ENCODE assay signal across 19 cellular contexts in genomic region chr1:43668956-43669355, GRCh38. TPM values are rescaled to one million over a fixed set of nuclear protein-coding genes. Genes with fewer than 3 reads are reported as not detected.
DNase-seq lines count a peak whose midpoint lies in the region; TF ChIP-seq lines count a peak whose summit lies in the region.
"Had no signal": no experiment of that assay in that cellular context is flagged by ENCODE, and none has a peak within 500 bp of the region (broad histone marks: within the 10 kb centered on the region; RNA-seq: fewer than 3 reads in every experiment).

No MANE protein-coding gene starts in this region.

- no peaks in the 10 kb centered on the region for H3K27me3 ChIP-seq in endodermal cell (ENCODE audit: control insufficient read depth, insufficient read depth, low read length, poor library complexity, severe bottlenecking)
- no peaks in the 10 kb centered on the region for H3K27me3 ChIP-seq in osteoblast (ENCODE audit: insufficient read depth, low read length)
- no peaks in the 10 kb centered on the region for H3K27me3 ChIP-seq in prostate gland (replicated peaks; ENCODE audit: insufficient read depth)
- H3K27me3 ChIP-seq: BLaER1 treated with 17β-estradiol and CSF1 and Interleukin-3, amounts not matched to agents 10 nM and 100 nM; ovary; tibial artery had no signal

- no peak overlapping the region for H3K4me3 ChIP-seq in endodermal cell (ENCODE audit: low read length)
- no peak overlapping the region for H3K4me3 ChIP-seq in osteoblast (ENCODE audit: insufficient read depth, low read length)
- no peak overlapping the region for H3K4me3 ChIP-seq in prostate gland
- no peak overlapping the region for H3K4me3 ChIP-seq in coronary artery
- H3K4me3 ChIP-seq: BLaER1 treated with 17β-estradiol and CSF1 and Interleukin-3, amounts not matched to agents 10 nM and 100 nM; ovary; tibial artery had no signal

- H3K36me3 ChIP-seq in endodermal cell (ENCODE audit: control insufficient read depth, insufficient read depth, low read length) (peaks cover 92% of the 10 kb centered on the region), osteoblast (ENCODE audit: insufficient read depth, low read length) (peaks cover 83% of the 10 kb centered on the region), prostate gland (peaks cover 6 to 12% of the 10 kb centered on the region in 2 donors)

- WGBS in endodermal cell (ENCODE audit: insufficient coverage in 1 of 2, insufficient read length in 1 of 2), 2 experiments, result 85 to 90% methylated on average over 6 to 7 of the region's 7 CpGs
- WGBS in prostate gland, result 88% methylated on average over 7 of the region's 7 CpGs

- TF ChIP-seq POLR2A in prostate gland (IDR thresholded peaks at IDR 0.05), result no peak

- H3K4me3 Mint-ChIP-seq in IgD-negative memory B cell (no peak overlapping the region), endodermal cell (no peak overlapping the region)
- H3K4me3 Mint-ChIP-seq: brain; T-helper 1 cell treated with Interleukin-12 subunit alpha and Interleukin-12 subunit beta and Interleukin-4 antibody, amounts not matched to agents 30 μg/mL and 1 μg/mL, for 36 hours; WTC11 had no signal

- DNase-seq in EH (ENCODE audit: low read depth) (peak; percentile 62), endodermal cell (no peak), osteoblast (ENCODE audit: insufficient read length, low spot score, missing footprints) (peak; percentile 87), prostate gland (ENCODE audit: low spot score) (no peak), coronary artery (ENCODE audit: low spot score) (no peak), mucosa of gallbladder (ENCODE audit: low spot score) (no peak)
- DNase-seq in activated CD4-positive, alpha-beta T cell treated with anti-CD3 and anti-CD28 coated beads for 48 hours, result no peak
- DNase-seq: DMS153, left ventricle myocardium superior, NCI-H1436 treated with DMSO at 0.1 percent for 48 hours, NCI-H2227 treated with DMSO at 0.1 percent for 48 hours, ovary, small intestine, tibial artery had no signal

- H3K27me3 Mint-ChIP-seq in IgD-negative memory B cell (no peaks in the 10 kb centered on the region), endodermal cell (ENCODE audit: insufficient read depth) (no peaks in the 10 kb centered on the region)
- H3K27me3 Mint-ChIP-seq: brain had no signal

- peaks cover 16% of the 10 kb centered on the region for H3K79me2 ChIP-seq in osteoblast (ENCODE audit: insufficient read depth, low read length)

- intact Hi-C loops in prostate gland (cut with DNase I), result no loop called here

- no peaks in the 10 kb centered on the region for H3K9me3 Mint-ChIP-seq in IgD-negative memory B cell
- no peaks in the 10 kb centered on the region for H3K9me3 Mint-ChIP-seq in endodermal cell
- H3K9me3 Mint-ChIP-seq: brain; T-helper 1 cell treated with Interleukin-12 subunit alpha and Interleukin-12 subunit beta and Interleukin-4 antibody, amounts not matched to agents 30 μg/mL and 1 μg/mL, for 36 hours; WTC11 had no signal

- H3K4me1 ChIP-seq in endodermal cell (ENCODE audit: control insufficient read depth, insufficient read depth, low read length) (no peaks in the 10 kb centered on the region), osteoblast (ENCODE audit: insufficient read depth, low read length) (peaks cover 37% of the 10 kb centered on the region), prostate gland (replicated peaks) (no peaks in the 10 kb centered on the region)
- H3K4me1 ChIP-seq: BLaER1 treated with 17β-estradiol and CSF1 and Interleukin-3, amounts not matched to agents 10 nM and 100 nM; tibial artery had no signal

- H3K4me1 Mint-ChIP-seq in IgD-negative memory B cell (peaks cover 5 to 8% (median 6%) of the 10 kb centered on the region in 3 donors), endodermal cell (no peaks in the 10 kb centered on the region)
- H3K4me1 Mint-ChIP-seq: brain, WTC11 had no signal

- TF ChIP-seq CTCF in endodermal cell (conservative IDR thresholded peaks at IDR 0.05) (no peak), osteoblast (IDR thresholded peaks at IDR 0.05; ENCODE audit: extremely low read depth, low read depth, low read length) (no peak), prostate gland (IDR thresholded peaks at IDR 0.05) (no peak), coronary artery (IDR thresholded peaks at IDR 0.05) (no peak)

- peak overlapping the region in 2 of 3 donors; percentile 76 to 87 for H3K27ac Mint-ChIP-seq in IgD-negative memory B cell
- peak overlapping the region; percentile 14 for H3K27ac Mint-ChIP-seq in endodermal cell

- H3K9me3 ChIP-seq in endodermal cell (ENCODE audit: control insufficient read depth, low read length), result no peaks in the 10 kb centered on the region
- no peaks in the 10 kb centered on the region for H3K9me3 ChIP-seq in osteoblast (ENCODE audit: low read depth, low read length)
- H3K9me3 ChIP-seq in prostate gland, result no peaks in the 10 kb centered on the region
- H3K9me3 ChIP-seq: BLaER1 treated with 17β-estradiol and CSF1 and Interleukin-3, amounts not matched to agents 10 nM and 100 nM; ovary; tibial artery had no signal

- no peak overlapping the region for H2AFZ ChIP-seq in osteoblast (ENCODE audit: low read length)

- peak overlapping the region; percentile 30 for H3K4me2 ChIP-seq in osteoblast (ENCODE audit: insufficient read depth, low read length)
- H3K4me2 ChIP-seq: BLaER1 treated with 17β-estradiol and CSF1 and Interleukin-3, amounts not matched to agents 10 nM and 100 nM had no signal

- H4K20me1 ChIP-seq in osteoblast (ENCODE audit: insufficient read depth, low read length), result peaks cover 36% of the 10 kb centered on the region

- H3K36me3 Mint-ChIP-seq in IgD-negative memory B cell, result peaks cover 12% of the 10 kb centered on the region
- peaks cover 89% of the 10 kb centered on the region for H3K36me3 Mint-ChIP-seq in endodermal cell (ENCODE audit: low read depth)

- no peak overlapping the region for H3K9ac ChIP-seq in endodermal cell (ENCODE audit: extremely low read depth, low read length, poor library complexity, severe bottlenecking)
- H3K9ac ChIP-seq: BLaER1 treated with 17β-estradiol and CSF1 and Interleukin-3, amounts not matched to agents 10 nM and 100 nM had no signal

- H3K27ac ChIP-seq in endodermal cell (ENCODE audit: low read depth, low read length) (no peak overlapping the region), osteoblast (ENCODE audit: low read depth, low read length) (peak overlapping the region; percentile 56), prostate gland (no peak overlapping the region), coronary artery (no peak overlapping the region)
- H3K27ac ChIP-seq: BLaER1 treated with 17β-estradiol and CSF1 and Interleukin-3, amounts not matched to agents 10 nM and 100 nM; ovary; tibial artery had no signal

RNA-seq across cellular contexts. Expression of gene KDM4A, which starts 19.0 kb away (rescaled TPM):
- 9.8 TPM for polyA plus RNA-seq in IgD-negative memory B cell
- total RNA-seq in endodermal cell (10 to 100 TPM; 54.7 to 74.4 TPM), osteoblast (47.0 and 47.4 TPM in 2 replicates), prostate gland (10 to 100 TPM; 39.2 to 43.7 TPM), mucosa of gallbladder (47.6 TPM)
- 54.6 TPM for polyA plus RNA-seq in endodermal cell (2013, experiment 1 of 2)
- polyA plus RNA-seq in endodermal cell (2013, experiment 2 of 2), result 47.6 TPM

RNA-seq across cellular contexts. Expression of gene ST3GAL3, which starts 38.4 kb away (rescaled TPM):
- 14.3 TPM for polyA plus RNA-seq in IgD-negative memory B cell
- 10 to 100 TPM; 15.5 to 15.9 TPM for total RNA-seq in endodermal cell
- 22.0 TPM for polyA plus RNA-seq in endodermal cell (2013, experiment 1 of 2)
- 22.3 TPM for polyA plus RNA-seq in endodermal cell (2013, experiment 2 of 2)
- 18.0 and 18.5 TPM in 2 replicates for total RNA-seq in osteoblast
- 10 to 100 TPM; 13.8 to 35.0 TPM for total RNA-seq in prostate gland
- 17.4 TPM for total RNA-seq in mucosa of gallbladder

Comparison
In these comparisons a context has a peak if more than half of its experiments do, and no peak if none do; other contexts are left out.
1. DNase-seq: peak in EH (single experiment) and osteoblast (single experiment); none in endodermal cell (single experiment), prostate gland (single experiment), coronary artery (single experiment), activated CD4-positive, alpha-beta T cell treated with anti-CD3 and anti-CD28 coated beads for 48 hours (single experiment) and mucosa of gallbladder (single experiment).